Comparison of ENCODE assay signal across 28 cellular contexts in genomic region chr3:118000219-118000618, GRCh38.
"Had no signal": no experiment of that assay in that cellular context is flagged by ENCODE, and none has a peak within 500 bp of the region (broad histone marks: within the 10 kb centered on the region; RNA-seq: fewer than 3 reads in every experiment).

No MANE protein-coding gene starts in this region.

- H3K36me3 ChIP-seq: brain microvascular endothelial cell, heart right ventricle, lower lobe of right lung, right atrium auricular region, spleen, thoracic aorta, WERI-Rb-1 had no signal

- FAIRE-seq: astrocyte, urothelium cell line had no signal

- ATAC-seq: activated CD4-positive, CD25-positive, alpha-beta regulatory T cell treated with anti-CD3 and anti-CD28 coated beads, Interleukin-2, amount 50 U/mL, for 24 hours; esophagus mucosa; heart right ventricle; lower lobe of right lung; natural killer cell treated with Interleukin-12 subunit alpha and Interleukin-12 subunit beta and Interleukin-15 and Interleukin-18, amount 100 ng/mL, for 72 hours; stimulated activated naive CD8-positive, alpha-beta T cell treated with anti-CD3 and anti-CD28 coated beads, Interleukin-15, Interleukin-2, amounts not matched to agents 100 U/mL and 50 U/mL, for 24 hours had no signal

- DNase-seq: activated CD4-positive, alpha-beta T cell treated with anti-CD3 and anti-CD28 coated beads for 48 hours; activated CD4-positive, alpha-beta T cell treated with anti-CD3 and anti-CD28 coated beads, Interleukin-2, amount 50 U/mL, for 48 hours; activated CD8-positive, alpha-beta memory T cell treated with anti-CD3 and anti-CD28 coated beads, Interleukin-2, amount 50 U/mL, for 4 hours; activated gamma-delta T cell; activated naive CD4-positive, alpha-beta T cell treated with anti-CD3 and anti-CD28 coated beads, Interleukin-2, amount 10 ng/mL, durations not matched to agents 7 days and 5 days; activated naive CD8-positive, alpha-beta T cell treated with anti-CD3 and anti-CD28 coated beads, Interleukin-2, amount 10 ng/mL, durations not matched to agents 7 days and 5 days; activated T-cell treated with anti-CD3 and anti-CD28 coated beads, Interleukin-2, amount 50 U/mL, for 1 hour; amniotic stem cell; brain microvascular endothelial cell; cortex of kidney; endodermal cell; foreskin melanocyte; heart right ventricle; lower lobe of right lung; mesendoderm; spleen; stimulated activated CD4-positive, alpha-beta T cell treated with anti-CD3 and anti-CD28 coated beads, Interleukin-4, amount 100 ng/mL, for 1 hour; stimulated activated naive CD8-positive, alpha-beta T cell treated with anti-CD3 and anti-CD28 coated beads, Interleukin-15, Interleukin-2, amounts not matched to agents 100 U/mL and 50 U/mL, for 24 hours; T-helper 2 cell; trophoblast cell; WERI-Rb-1 had no signal

- H3K4me1 ChIP-seq: lower lobe of right lung had no signal

- H3K27ac ChIP-seq: brain microvascular endothelial cell, heart right ventricle, lower lobe of right lung, right atrium auricular region, spleen, thoracic aorta, WERI-Rb-1 had no signal

- H3K9me3 ChIP-seq: heart right ventricle, lower lobe of right lung, right atrium auricular region, spleen, thoracic aorta had no signal

- H3K4me3 ChIP-seq: heart right ventricle, lower lobe of right lung, right atrium auricular region, spleen, thoracic aorta had no signal

- H3K27me3 ChIP-seq: brain microvascular endothelial cell, right atrium auricular region had no signal
